2 cellular contexts compared by ENCODE assay signal in the genomic region with DNA sequence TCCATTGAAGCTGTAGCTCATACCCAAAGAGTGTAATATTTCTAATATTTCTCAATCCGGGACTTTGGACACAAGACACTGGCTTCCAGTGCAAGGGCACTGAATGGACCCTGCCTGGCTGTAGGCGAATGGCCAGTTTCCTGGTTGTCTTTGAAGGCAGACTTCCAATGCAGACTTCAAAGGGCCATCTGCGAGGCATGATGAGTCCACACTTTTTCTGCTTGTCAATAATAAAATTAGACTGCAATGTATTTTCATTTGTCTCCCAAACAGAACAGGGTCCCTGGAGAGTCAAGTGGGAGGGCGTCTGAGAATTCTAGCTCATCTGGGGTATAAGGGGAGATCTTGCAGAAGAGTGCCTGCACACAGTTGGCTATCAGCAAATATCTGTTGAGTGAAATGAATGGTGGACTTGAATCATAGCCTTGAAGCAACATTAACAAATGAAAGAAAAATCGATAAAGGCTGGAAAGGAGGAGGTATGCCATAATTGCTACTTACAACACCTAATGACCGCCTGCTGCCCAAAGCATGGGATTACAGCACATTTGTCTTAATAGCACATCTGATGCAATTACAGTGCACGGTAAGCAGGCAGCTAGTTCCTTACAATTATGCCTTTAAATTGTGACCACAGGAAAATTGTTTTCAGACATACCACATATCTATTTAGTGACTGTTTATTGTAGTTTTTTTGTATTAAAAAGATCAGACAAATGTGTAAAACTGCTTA.
TF ChIP-seq lines count a peak whose summit lies in the region.

No MANE protein-coding gene starts in this region.

TF ChIP-seq in SK-N-SH treated with all-trans-retinoic acid at 6 μM for 48 hours, 23 proteins besides CTCF, POLR2A, EP300 and RAD21 (continued from another document):
- no peak for TF ChIP-seq CSRNP3 (CRISPR knock-in tag; IDR thresholded peaks at IDR 0.05)
- TF ChIP-seq ZC3H10 (CRISPR knock-in tag; IDR thresholded peaks at IDR 0.05), result no peak
- TF ChIP-seq CSDC2 (CRISPR knock-in tag; IDR thresholded peaks at IDR 0.05), result no peak
- TF ChIP-seq PATZ1 (CRISPR knock-in tag; IDR thresholded peaks at IDR 0.05; ENCODE audit: borderline replicate concordance), result no peak
- no peak for TF ChIP-seq ISL1 (CRISPR knock-in tag; IDR thresholded peaks at IDR 0.05)
- TF ChIP-seq, protein P1, sequence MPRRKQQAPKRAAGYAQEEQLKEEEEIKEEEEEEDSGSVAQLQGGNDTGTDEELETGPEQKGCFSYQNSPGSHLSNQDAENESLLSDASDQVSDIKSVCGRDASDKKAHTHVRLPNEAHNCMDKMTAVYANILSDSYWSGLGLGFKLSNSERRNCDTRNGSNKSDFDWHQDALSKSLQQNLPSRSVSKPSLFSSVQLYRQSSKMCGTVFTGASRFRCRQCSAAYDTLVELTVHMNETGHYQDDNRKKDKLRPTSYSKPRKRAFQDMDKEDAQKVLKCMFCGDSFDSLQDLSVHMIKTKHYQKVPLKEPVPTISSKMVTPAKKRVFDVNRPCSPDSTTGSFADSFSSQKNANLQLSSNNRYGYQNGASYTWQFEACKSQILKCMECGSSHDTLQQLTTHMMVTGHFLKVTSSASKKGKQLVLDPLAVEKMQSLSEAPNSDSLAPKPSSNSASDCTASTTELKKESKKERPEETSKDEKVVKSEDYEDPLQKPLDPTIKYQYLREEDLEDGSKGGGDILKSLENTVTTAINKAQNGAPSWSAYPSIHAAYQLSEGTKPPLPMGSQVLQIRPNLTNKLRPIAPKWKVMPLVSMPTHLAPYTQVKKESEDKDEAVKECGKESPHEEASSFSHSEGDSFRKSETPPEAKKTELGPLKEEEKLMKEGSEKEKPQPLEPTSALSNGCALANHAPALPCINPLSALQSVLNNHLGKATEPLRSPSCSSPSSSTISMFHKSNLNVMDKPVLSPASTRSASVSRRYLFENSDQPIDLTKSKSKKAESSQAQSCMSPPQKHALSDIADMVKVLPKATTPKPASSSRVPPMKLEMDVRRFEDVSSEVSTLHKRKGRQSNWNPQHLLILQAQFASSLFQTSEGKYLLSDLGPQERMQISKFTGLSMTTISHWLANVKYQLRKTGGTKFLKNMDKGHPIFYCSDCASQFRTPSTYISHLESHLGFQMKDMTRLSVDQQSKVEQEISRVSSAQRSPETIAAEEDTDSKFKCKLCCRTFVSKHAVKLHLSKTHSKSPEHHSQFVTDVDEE (CRISPR knock-in tag; IDR thresholded peaks at IDR 0.05), result no peak
- TF ChIP-seq ZFP30 (CRISPR knock-in tag; IDR thresholded peaks at IDR 0.05), result no peak
- TF ChIP-seq TCF4 (CRISPR knock-in tag; IDR thresholded peaks at IDR 0.05; ENCODE audit: borderline replicate concordance), result no peak
- no peak for TF ChIP-seq ARNTL (CRISPR knock-in tag; IDR thresholded peaks at IDR 0.05; ENCODE audit: borderline replicate concordance, low read depth)
- TF ChIP-seq, protein P2, sequence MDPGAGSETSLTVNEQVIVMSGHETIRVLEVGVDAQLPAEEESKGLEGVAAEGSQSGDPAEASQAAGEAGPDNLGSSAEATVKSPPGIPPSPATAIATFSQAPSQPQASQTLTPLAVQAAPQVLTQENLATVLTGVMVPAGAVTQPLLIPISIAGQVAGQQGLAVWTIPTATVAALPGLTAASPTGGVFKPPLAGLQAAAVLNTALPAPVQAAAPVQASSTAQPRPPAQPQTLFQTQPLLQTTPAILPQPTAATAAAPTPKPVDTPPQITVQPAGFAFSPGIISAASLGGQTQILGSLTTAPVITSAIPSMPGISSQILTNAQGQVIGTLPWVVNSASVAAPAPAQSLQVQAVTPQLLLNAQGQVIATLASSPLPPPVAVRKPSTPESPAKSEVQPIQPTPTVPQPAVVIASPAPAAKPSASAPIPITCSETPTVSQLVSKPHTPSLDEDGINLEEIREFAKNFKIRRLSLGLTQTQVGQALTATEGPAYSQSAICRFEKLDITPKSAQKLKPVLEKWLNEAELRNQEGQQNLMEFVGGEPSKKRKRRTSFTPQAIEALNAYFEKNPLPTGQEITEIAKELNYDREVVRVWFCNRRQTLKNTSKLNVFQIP (CRISPR knock-in tag; IDR thresholded peaks at IDR 0.05; ENCODE audit: borderline replicate concordance, low read depth), result no peak
- no peak for TF ChIP-seq RARB (CRISPR knock-in tag; IDR thresholded peaks at IDR 0.05)
- no peak for TF ChIP-seq TOX (CRISPR knock-in tag; IDR thresholded peaks at IDR 0.05; ENCODE audit: borderline replicate concordance)

TF ChIP-seq in SK-N-SH, 30 proteins besides CTCF, POLR2A, EP300 and RAD21 (continued from another document):
- no peak for TF ChIP-seq FOSL2 (IDR thresholded peaks at IDR 0.05; ENCODE audit: borderline replicate concordance, low read depth)
- no peak for TF ChIP-seq SIN3A (IDR thresholded peaks at IDR 0.05; ENCODE audit: borderline replicate concordance, low read depth, low read length)
- no peak for TF ChIP-seq POLR2AphosphoS5 (IDR thresholded peaks at IDR 0.05; ENCODE audit: low read depth, low read length)
- no peak for TF ChIP-seq MEF2A (IDR thresholded peaks at IDR 0.05; ENCODE audit: borderline replicate concordance, low read depth)
- no peak for TF ChIP-seq RFX5 (IDR thresholded peaks at IDR 0.05; ENCODE audit: low read length)
- TF ChIP-seq, protein P3, sequence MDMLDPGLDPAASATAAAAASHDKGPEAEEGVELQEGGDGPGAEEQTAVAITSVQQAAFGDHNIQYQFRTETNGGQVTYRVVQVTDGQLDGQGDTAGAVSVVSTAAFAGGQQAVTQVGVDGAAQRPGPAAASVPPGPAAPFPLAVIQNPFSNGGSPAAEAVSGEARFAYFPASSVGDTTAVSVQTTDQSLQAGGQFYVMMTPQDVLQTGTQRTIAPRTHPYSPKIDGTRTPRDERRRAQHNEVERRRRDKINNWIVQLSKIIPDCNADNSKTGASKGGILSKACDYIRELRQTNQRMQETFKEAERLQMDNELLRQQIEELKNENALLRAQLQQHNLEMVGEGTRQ (IDR thresholded peaks at IDR 0.05; ENCODE audit: borderline replicate concordance, low read depth, low read length), result no peak
- TF ChIP-seq YY1 (IDR thresholded peaks at IDR 0.05; ENCODE audit: low read depth), result no peak
- no peak for TF ChIP-seq FOXM1 (IDR thresholded peaks at IDR 0.05; ENCODE audit: low read depth)
- TF ChIP-seq FOXJ3 (CRISPR knock-in tag; IDR thresholded peaks at IDR 0.05), result no peak
